ENCODE assay signal across 1 cellular context in the genomic region with DNA sequence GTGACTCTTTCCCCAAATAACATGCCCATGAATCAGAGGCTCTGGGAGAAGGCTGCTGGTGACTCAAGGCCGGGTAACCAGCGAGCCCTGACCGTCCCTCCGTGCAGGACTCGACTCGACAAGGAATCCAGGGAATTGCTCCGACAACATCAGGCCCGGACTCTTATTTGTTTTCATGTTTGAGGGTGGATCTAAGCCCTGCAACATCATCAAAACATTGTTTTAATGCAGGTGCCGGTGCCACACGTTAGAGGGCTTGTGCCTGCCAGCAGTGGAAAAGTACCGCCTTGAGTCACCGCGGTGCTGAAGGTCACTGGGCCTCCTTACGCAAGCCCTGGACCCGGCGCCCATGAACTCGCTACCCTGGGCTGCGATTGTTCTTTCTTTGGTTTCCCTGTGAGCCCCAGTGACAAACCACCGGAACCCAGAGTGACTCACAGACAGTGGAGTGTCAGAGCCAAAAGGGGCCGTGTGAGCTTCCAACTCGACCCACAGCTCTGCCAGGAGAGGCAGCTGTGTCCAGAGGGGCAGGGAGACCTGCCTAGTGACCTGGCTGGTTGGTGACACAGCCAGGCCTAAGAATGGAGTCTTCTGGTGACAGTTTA.
TF ChIP-seq lines count a peak whose summit lies in the region.

No MANE protein-coding gene starts in this region.

TF ChIP-seq in liver, 16 proteins besides CTCF, POLR2A, EP300 and RAD21 (continued from another document):
- TF ChIP-seq, protein P1, sequence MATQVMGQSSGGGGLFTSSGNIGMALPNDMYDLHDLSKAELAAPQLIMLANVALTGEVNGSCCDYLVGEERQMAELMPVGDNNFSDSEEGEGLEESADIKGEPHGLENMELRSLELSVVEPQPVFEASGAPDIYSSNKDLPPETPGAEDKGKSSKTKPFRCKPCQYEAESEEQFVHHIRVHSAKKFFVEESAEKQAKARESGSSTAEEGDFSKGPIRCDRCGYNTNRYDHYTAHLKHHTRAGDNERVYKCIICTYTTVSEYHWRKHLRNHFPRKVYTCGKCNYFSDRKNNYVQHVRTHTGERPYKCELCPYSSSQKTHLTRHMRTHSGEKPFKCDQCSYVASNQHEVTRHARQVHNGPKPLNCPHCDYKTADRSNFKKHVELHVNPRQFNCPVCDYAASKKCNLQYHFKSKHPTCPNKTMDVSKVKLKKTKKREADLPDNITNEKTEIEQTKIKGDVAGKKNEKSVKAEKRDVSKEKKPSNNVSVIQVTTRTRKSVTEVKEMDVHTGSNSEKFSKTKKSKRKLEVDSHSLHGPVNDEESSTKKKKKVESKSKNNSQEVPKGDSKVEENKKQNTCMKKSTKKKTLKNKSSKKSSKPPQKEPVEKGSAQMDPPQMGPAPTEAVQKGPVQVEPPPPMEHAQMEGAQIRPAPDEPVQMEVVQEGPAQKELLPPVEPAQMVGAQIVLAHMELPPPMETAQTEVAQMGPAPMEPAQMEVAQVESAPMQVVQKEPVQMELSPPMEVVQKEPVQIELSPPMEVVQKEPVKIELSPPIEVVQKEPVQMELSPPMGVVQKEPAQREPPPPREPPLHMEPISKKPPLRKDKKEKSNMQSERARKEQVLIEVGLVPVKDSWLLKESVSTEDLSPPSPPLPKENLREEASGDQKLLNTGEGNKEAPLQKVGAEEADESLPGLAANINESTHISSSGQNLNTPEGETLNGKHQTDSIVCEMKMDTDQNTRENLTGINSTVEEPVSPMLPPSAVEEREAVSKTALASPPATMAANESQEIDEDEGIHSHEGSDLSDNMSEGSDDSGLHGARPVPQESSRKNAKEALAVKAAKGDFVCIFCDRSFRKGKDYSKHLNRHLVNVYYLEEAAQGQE (IDR thresholded peaks at IDR 0.05) = peak; percentile 66
- TF ChIP-seq TAF1 (conservative IDR thresholded peaks at IDR 0.05) (no peak), RXRA (IDR thresholded peaks at IDR 0.05) (peak; percentile 94 to 99), EGR1 (IDR thresholded peaks at IDR 0.05; ENCODE audit: low read depth in 2 of 2) (peak in 1 of 2 donors; percentile 88)
